Comparison of ENCODE assay signal across 8 cellular contexts in genomic region chrX:72297953-72298730, GRCh38. TPM values are rescaled to one million over a fixed set of nuclear protein-coding genes. Genes with fewer than 3 reads are reported as not detected.
DNase-seq lines count a peak whose midpoint lies in the region; ATAC-seq lines count a peak whose summit lies in the region.

No MANE protein-coding gene starts in this region.

- peak; percentile 55 for ATAC-seq in GM21786 (IDR thresholded peaks at IDR 0.05; ENCODE audit: unreplicated experiment)
- ATAC-seq in HG03045 (IDR thresholded peaks at IDR 0.05; ENCODE audit: unreplicated experiment) = no peak

- H3K36me3 ChIP-seq in SJCRH30 = no peaks in the 10 kb centered on the region

- no peak overlapping the region for H3K27ac ChIP-seq in SJCRH30

- H3K4me3 ChIP-seq in SJCRH30 = no peak overlapping the region

- intact Hi-C loops in posterior vena cava (cut with DNase I) = no loop called here

- H3K27me3 ChIP-seq in SJCRH30 = no peaks in the 10 kb centered on the region

- peak; percentile 12 for DNase-seq in GF-D8 (lab: John Stamatoyannopoulos, UW)
- peak; percentile 23 to 59 for DNase-seq in SJCRH30
- DNase-seq in kidney tubule cell (ENCODE audit: low spot score) = peak; percentile 26
- DNase-seq in ecto neural progenitor cell (ENCODE audit: low spot score) = no peak
- DNase-seq in stimulated activated CD4-positive, alpha-beta T cell treated with anti-CD3 and anti-CD28 coated beads, Interleukin-2, amount 100 ng/mL, for 24 hours = no peak
- no peak for DNase-seq in posterior vena cava (ENCODE audit: low spot score)

- H3K4me1 ChIP-seq in SJCRH30 = peaks cover 2% of the 10 kb centered on the region; the same call in 1 of the 2 replicates

- H3K9me3 ChIP-seq in SJCRH30 (replicated peaks) = no peaks in the 10 kb centered on the region

RNA-seq across cellular contexts. Expression of gene CITED1, which starts 7.6 kb away (rescaled TPM):
- total RNA-seq in SJCRH30 (2014; rRNA removed; shearing (Covaris generic)) = 8.1 TPM in 2 replicates
- not detected for total RNA-seq in posterior vena cava

RNA-seq across cellular contexts. Expression of gene RPS4X, which starts 21.1 kb away (rescaled TPM):
- 2,769 and 2,773 TPM in 2 replicates for total RNA-seq in SJCRH30 (2014; rRNA removed; shearing (Covaris generic))
- total RNA-seq in posterior vena cava = 100 to 1,000 TPM; 739 to 780 TPM

RNA-seq across cellular contexts. Expression of gene ERCC6L, which starts 59.3 kb away (rescaled TPM):
- total RNA-seq in SJCRH30 (2014; rRNA removed; shearing (Covaris generic)) = 34.8 and 36.6 TPM in 2 replicates
- total RNA-seq in posterior vena cava = under 1 TPM; 0.05 to 0.14 TPM

Comparison
In these comparisons a context has a peak if more than half of its experiments do, and no peak if none do; other contexts are left out.
1. DNase-seq: peak in GF-D8 (single experiment), SJCRH30 (2 of 2) and kidney tubule cell (single experiment); none in ecto neural progenitor cell (single experiment), stimulated activated CD4-positive, alpha-beta T cell treated with anti-CD3 and anti-CD28 coated beads, Interleukin-2, amount 100 ng/mL, for 24 hours (0 of 2) and posterior vena cava (single experiment).
2. RNA of gene ERCC6L, which starts 59.3 kb away (total RNA-seq): 34.8 to 36.6 TPM in SJCRH30; 0.05 to 0.14 TPM in posterior vena cava; every median in the first group is over 10 times any median in the second.